Comparison of ENCODE assay signal across 1 cellular context in genomic region chr15:82540055-82540983, GRCh38.
A peak's percentile ranks its signal among the peaks of the same experiment; 100 is the strongest.
TF ChIP-seq lines count a peak whose summit lies in the region.

Gene RPS17 (minus strand): TSS chr15:82540457. CDS start chr15:82540428, 29 bp downstream.

TF ChIP-seq in H1, 55 proteins besides CTCF, POLR2A, EP300 and RAD21 (continued from another document):
- no peak for TF ChIP-seq KDM5A (IDR thresholded peaks at IDR 0.05; ENCODE audit: low read length)
- TF ChIP-seq TAF1 (IDR thresholded peaks at IDR 0.05; ENCODE audit: low read depth, low read length), result peak; percentile 99
- TF ChIP-seq ZNF274 (IDR thresholded peaks at IDR 0.05; ENCODE audit: borderline replicate concordance, extremely low read depth, low read length), result no peak
- TF ChIP-seq BACH1 (IDR thresholded peaks at IDR 0.05; ENCODE audit: low read length), result peak; percentile 99
- TF ChIP-seq FOSL1 (IDR thresholded peaks at IDR 0.05; ENCODE audit: insufficient read depth, low read depth, low read length), result no peak
- TF ChIP-seq PHF8 (conservative IDR thresholded peaks at IDR 0.05; ENCODE audit: low read depth, low read length), result peak; percentile 92
- TF ChIP-seq RXRA (IDR thresholded peaks at IDR 0.05; ENCODE audit: insufficient read depth, low read depth, low read length), result no peak
- TF ChIP-seq NRF1 (IDR thresholded peaks at IDR 0.05; ENCODE audit: low read depth, low read length), result no peak
- no peak for TF ChIP-seq ATF3 (IDR thresholded peaks at IDR 0.05; ENCODE audit: insufficient read depth, low read depth, low read length)
- TF ChIP-seq TCF12 (IDR thresholded peaks at IDR 0.05; ENCODE audit: low read depth, low read length), result peak; percentile 61; the same call in 1 of the 2 replicates
- TF ChIP-seq NANOG (IDR thresholded peaks at IDR 0.05; ENCODE audit: insufficient read depth, low read depth, low read length, poor library complexity, severe bottlenecking), result peak; percentile 35
- TF ChIP-seq POU5F1 (IDR thresholded peaks at IDR 0.05; ENCODE audit: low read depth, low read length), result no peak
- TF ChIP-seq TEAD4 (IDR thresholded peaks at IDR 0.05; ENCODE audit: low read depth, low read length), result no peak
- peak; percentile 33 for TF ChIP-seq KDM4A (IDR thresholded peaks at IDR 0.05; ENCODE audit: low read depth, low read length, severe bottlenecking)
- no peak for TF ChIP-seq CHD7 (IDR thresholded peaks at IDR 0.05; ENCODE audit: insufficient replicate concordance, low read length)
- TF ChIP-seq MAFK (IDR thresholded peaks at IDR 0.05; ENCODE audit: low read depth, low read length), result no peak
- peak; percentile 81 for TF ChIP-seq SP1 (IDR thresholded peaks at IDR 0.05; ENCODE audit: low read depth, low read length)
- no peak for TF ChIP-seq SIRT6 (IDR thresholded peaks at IDR 0.05; ENCODE audit: low read length)
- TF ChIP-seq SAP30 (IDR thresholded peaks at IDR 0.05; ENCODE audit: insufficient read depth, insufficient replicate concordance, low read length), result no peak
- TF ChIP-seq CHD1 (IDR thresholded peaks at IDR 0.05; ENCODE audit: low read depth, low read length), result peak; percentile 94
- TF ChIP-seq CHD2 (IDR thresholded peaks at IDR 0.05; ENCODE audit: low read length), result 0 out of 2 replicates have a peak, but pooled peaks have one; percentile 49
- TF ChIP-seq HDAC6 (IDR thresholded peaks at IDR 0.05; ENCODE audit: low read depth, low read length), result no peak
- peak; percentile 64 for TF ChIP-seq ASH2L (IDR thresholded peaks at IDR 0.05; ENCODE audit: low read length)
- TF ChIP-seq YY1 (IDR thresholded peaks at IDR 0.05; ENCODE audit: low read depth, low read length), result peak; percentile 69; the same call in 1 of the 2 replicates
- TF ChIP-seq CBX5 (IDR thresholded peaks at IDR 0.05; ENCODE audit: low read depth, low read length), result no peak
- no peak for TF ChIP-seq CBX8 (IDR thresholded peaks at IDR 0.05; ENCODE audit: borderline replicate concordance, low read depth, low read length)
- TF ChIP-seq POLR2AphosphoS5 (IDR thresholded peaks at IDR 0.05; ENCODE audit: low read depth, low read length), result peak; percentile 98
- no peak for TF ChIP-seq USF2 (IDR thresholded peaks at IDR 0.05; ENCODE audit: low read length)
- no peak for TF ChIP-seq CTBP2 (IDR thresholded peaks at IDR 0.05; ENCODE audit: borderline replicate concordance, insufficient read depth, insufficient read length, low read length)
- TF ChIP-seq GTF2F1 (IDR thresholded peaks at IDR 0.05; ENCODE audit: borderline replicate concordance, low read depth, low read length), result peak; percentile 92
- no peak for TF ChIP-seq RFX5 (IDR thresholded peaks at IDR 0.05; ENCODE audit: borderline replicate concordance, low read depth, low read length)
- peak; percentile 95 for TF ChIP-seq EGR1 (IDR thresholded peaks at IDR 0.05; ENCODE audit: borderline replicate concordance, low read depth, low read length)
- peak; percentile 96 for TF ChIP-seq SP4 (IDR thresholded peaks at IDR 0.05; ENCODE audit: low read length)
- peak; percentile 52 for TF ChIP-seq CREB1 (IDR thresholded peaks at IDR 0.05)
- TF ChIP-seq KDM1A (IDR thresholded peaks at IDR 0.05; ENCODE audit: borderline replicate concordance, low read length), result 0 out of 2 replicates have a peak, but pooled peaks have one; percentile 73
- no peak for TF ChIP-seq JUN (IDR thresholded peaks at IDR 0.05; ENCODE audit: low read depth, low read length)
- 0 out of 2 replicates have a peak, but pooled peaks have one; percentile 26 for TF ChIP-seq SRF (IDR thresholded peaks at IDR 0.05; ENCODE audit: low read depth, low read length)
- peak; percentile 72; the same call in 1 of the 2 replicates for TF ChIP-seq GABPA (IDR thresholded peaks at IDR 0.05; ENCODE audit: borderline replicate concordance, insufficient read depth, low read length)
- TF ChIP-seq JUND (IDR thresholded peaks at IDR 0.05; ENCODE audit: low read length), result peak; percentile 94
- peak; percentile 98 for TF ChIP-seq TAF7 (optimal IDR thresholded peaks at IDR 0.05; ENCODE audit: borderline replicate concordance, low read depth, low read length)
